ENCODE assay signal across 24 cellular contexts in the genomic region with DNA sequence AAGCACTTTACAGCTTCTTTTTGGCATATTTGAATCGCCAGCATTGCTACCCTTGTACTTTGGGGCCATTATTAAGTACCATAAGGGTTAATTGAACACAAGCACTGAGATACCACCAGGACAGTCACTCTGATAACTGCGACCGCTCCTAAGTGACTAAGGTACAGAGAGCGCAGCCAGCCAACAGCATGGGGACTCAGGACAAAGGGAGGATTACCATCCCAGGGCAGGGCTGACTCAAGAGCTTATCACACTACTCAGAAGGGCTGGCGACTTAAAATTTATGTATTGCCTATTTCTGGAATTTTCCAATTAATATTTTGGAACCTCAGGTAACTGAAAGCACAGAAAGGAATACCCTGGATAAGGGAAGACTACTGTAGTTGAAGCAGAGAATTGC. TPM values are rescaled to one million over a fixed set of nuclear protein-coding genes. Genes with fewer than 3 reads are reported as not detected.
DNase-seq lines count a peak whose midpoint lies in the region; ATAC-seq, FAIRE-seq and TF ChIP-seq lines count a peak whose summit lies in the region.
"Had no signal": no experiment of that assay in that cellular context is flagged by ENCODE, and none has a peak within 500 bp of the region (broad histone marks: within the 10 kb centered on the region; RNA-seq: fewer than 3 reads in every experiment).

No MANE protein-coding gene starts in this region.

- H3K27ac ChIP-seq in AG04450 (ENCODE audit: low read depth, low read length) = no peak overlapping the region
- H3K27ac ChIP-seq in aorta (ENCODE audit: low read depth in 1 of 2, low read length in 2 of 2) = no peak overlapping the region
- H3K27ac ChIP-seq in kidney (ENCODE audit: low read depth in 2 of 2, low read length in 2 of 2) = no peak overlapping the region
- H3K27ac ChIP-seq: tibial nerve had no signal

- H3K27me3 Mint-ChIP-seq in nephron progenitor cell (ENCODE audit: low read depth, poor library complexity) = peaks cover 42% of the 10 kb centered on the region

- 42% methylated on average over 5 of the region's 5 CpGs for WGBS in aorta, 2 donors

- peaks cover 13% of the 10 kb centered on the region for H3K4me1 Mint-ChIP-seq in nephron progenitor cell
- H3K4me1 Mint-ChIP-seq: activated naive CD4-positive, alpha-beta T cell treated with anti-CD3 and anti-CD28 coated beads, Interleukin-2, amount 10 ng/mL, durations not matched to agents 7 days and 5 days; neural crest cell; stimulated activated effector memory CD8-positive, alpha-beta T cell treated with anti-CD3 and anti-CD28 coated beads, Interleukin-12 subunit alpha, Interleukin-12 subunit beta, amount 100 ng/mL, for 72 hours had no signal

- H3K4me3 ChIP-seq in AG04450 (ENCODE audit: low read depth, low read length) = no peak overlapping the region
- peak overlapping the region; percentile 64 for H3K4me3 ChIP-seq in adipocyte (ENCODE audit: low read length)
- H3K4me3 ChIP-seq in aorta (ENCODE audit: low read length in 2 of 2) = no peak overlapping the region
- no peak overlapping the region for H3K4me3 ChIP-seq in kidney (ENCODE audit: low read length in 2 of 2)

- DNase-seq in AG04450 (ENCODE audit: low read depth, low spot score) (no peak), HuH-7.5 (ENCODE audit: low spot score) (peak; percentile 19), adipocyte (ENCODE audit: low read depth) (no peak), nephron progenitor cell (no peak), activated gamma-delta T cell treated with Interleukin-2 at 50 U/mL for 16 hours (no peak), MV-4-11 (lab: John Stamatoyannopoulos, UW) (no peak), aorta (no peak), kidney (no peak)
- DNase-seq: activated CD8-positive, alpha-beta T cell treated with anti-CD3 and anti-CD28 coated beads for 36 hours; activated naive CD4-positive, alpha-beta T cell treated with anti-CD3 and anti-CD28 coated beads, Interleukin-2, amount 10 ng/mL, durations not matched to agents 7 days and 5 days; activated T-cell treated with anti-CD3 and anti-CD28 coated beads, Interleukin-2, amount 50 U/mL, for 24 hours; EL; foreskin melanocyte; left cardiac atrium; midbrain; NCI-H1436 treated with DMSO at 0.1 percent for 48 hours; stimulated activated CD4-positive, alpha-beta T cell treated with anti-CD3 and anti-CD28 coated beads, Interleukin-15, amount 100 ng/mL, for 24 hours had no signal

- no peaks in the 10 kb centered on the region for H3K36me3 ChIP-seq in adipocyte (ENCODE audit: control insufficient read depth, insufficient read depth, low read length, severe bottlenecking)
- H3K36me3 ChIP-seq in aorta (ENCODE audit: control insufficient read depth in 1 of 2, insufficient read depth in 2 of 2, low read length in 1 of 2) = no peaks in the 10 kb centered on the region
- no peaks in the 10 kb centered on the region for H3K36me3 ChIP-seq in kidney (ENCODE audit: control insufficient read depth in 1 of 2, insufficient read depth in 2 of 2, low read length in 2 of 2)
- H3K36me3 ChIP-seq: tibial nerve had no signal

- no peak overlapping the region for H3K27ac Mint-ChIP-seq in nephron progenitor cell
- H3K27ac Mint-ChIP-seq: activated CD8-positive, alpha-beta T cell treated with anti-CD3 and anti-CD28 coated beads for 36 hours; activated naive CD4-positive, alpha-beta T cell treated with anti-CD3 and anti-CD28 coated beads, Interleukin-2, amount 10 ng/mL, durations not matched to agents 7 days and 5 days; activated T-cell treated with anti-CD3 and anti-CD28 coated beads, Interleukin-2, amount 50 U/mL, for 24 hours; stimulated activated effector memory CD8-positive, alpha-beta T cell treated with anti-CD3 and anti-CD28 coated beads, Interleukin-12 subunit alpha, Interleukin-12 subunit beta, amount 100 ng/mL, for 72 hours; WTC11 had no signal

- FAIRE-seq in kidney (lab: Jason Lieb, UNC) = no peak
- FAIRE-seq: colon, GM19239 had no signal

- intact Hi-C loops in aorta (cut with DNase I) = no loop called here
- intact Hi-C loops in kidney (cut with DNase I) = no loop called here

- H3K9ac ChIP-seq in adipocyte (ENCODE audit: low read length) = peak overlapping the region; percentile 31
- H3K9ac ChIP-seq in kidney (ENCODE audit: low read length in 2 of 2) = no peak overlapping the region

- peaks cover 4% of the 10 kb centered on the region for H3K4me1 ChIP-seq in adipocyte (ENCODE audit: control insufficient read depth, insufficient read depth, low read length)
- no peaks in the 10 kb centered on the region for H3K4me1 ChIP-seq in aorta (ENCODE audit: control insufficient read depth in 1 of 2, insufficient read depth in 2 of 2, low read length in 2 of 2)
- no peaks in the 10 kb centered on the region for H3K4me1 ChIP-seq in kidney (ENCODE audit: control insufficient read depth in 1 of 2, insufficient read depth in 1 of 2, low read depth in 1 of 2, low read length in 2 of 2)
- H3K4me1 ChIP-seq: tibial nerve had no signal

- no peaks in the 10 kb centered on the region for H3K9me3 ChIP-seq in AG04450 (ENCODE audit: control insufficient read depth, insufficient read depth, low read length)
- no peaks in the 10 kb centered on the region for H3K9me3 ChIP-seq in adipocyte (ENCODE audit: control insufficient read depth, low read length)
- no peaks in the 10 kb centered on the region for H3K9me3 ChIP-seq in aorta (ENCODE audit: control insufficient read depth, low read length)
- H3K9me3 ChIP-seq in kidney (ENCODE audit: control insufficient read depth in 1 of 2, low read length in 2 of 2) = no peaks in the 10 kb centered on the region
- H3K9me3 ChIP-seq: tibial nerve had no signal

- 0 out of 2 replicates have a peak, but pooled peaks have one; percentile 0 for TF ChIP-seq CTCF in AG04450 (IDR thresholded peaks at IDR 0.05; ENCODE audit: low read depth, low read length)
- TF ChIP-seq CTCF in nephron progenitor cell (IDR thresholded peaks at IDR 0.05) = no peak
- TF ChIP-seq CTCF in kidney (IDR thresholded peaks at IDR 0.05; ENCODE audit: borderline replicate concordance, extremely low read depth, insufficient read depth) = no peak

- H3K9me3 Mint-ChIP-seq in nephron progenitor cell = peaks cover 5% of the 10 kb centered on the region
- H3K9me3 Mint-ChIP-seq: activated CD8-positive, alpha-beta T cell treated with anti-CD3 and anti-CD28 coated beads for 36 hours; activated naive CD4-positive, alpha-beta T cell treated with anti-CD3 and anti-CD28 coated beads, Interleukin-2, amount 10 ng/mL, durations not matched to agents 7 days and 5 days; activated T-cell treated with anti-CD3 and anti-CD28 coated beads, Interleukin-2, amount 50 U/mL, for 24 hours; stimulated activated effector memory CD8-positive, alpha-beta T cell treated with anti-CD3 and anti-CD28 coated beads, Interleukin-12 subunit alpha, Interleukin-12 subunit beta, amount 100 ng/mL, for 72 hours had no signal

- H3K27me3 ChIP-seq in AG04450 (ENCODE audit: control insufficient read depth, insufficient read depth, low read length) (peaks cover 2% of the 10 kb centered on the region), adipocyte (replicated peaks; ENCODE audit: control insufficient read depth, insufficient read depth, low read length) (peaks cover 22% of the 10 kb centered on the region), aorta (ENCODE audit: control insufficient read depth in 1 of 2, insufficient read depth in 2 of 2, low read length in 1 of 2) (peaks cover 0 to 4% of the 10 kb centered on the region in 2 donors)
- H3K27me3 ChIP-seq: tibial nerve had no signal

- no peak for ATAC-seq in aorta (ENCODE audit: low FRiP score)
- ATAC-seq: activated CD8-positive, alpha-beta T cell treated with anti-CD3 and anti-CD28 coated beads for 36 hours; left cardiac atrium; stimulated activated effector memory CD8-positive, alpha-beta T cell treated with anti-CD3 and anti-CD28 coated beads, Interleukin-12 subunit alpha, Interleukin-12 subunit beta, amount 100 ng/mL, for 72 hours had no signal

- H3K36me3 Mint-ChIP-seq in nephron progenitor cell (ENCODE audit: low read depth) = no peaks in the 10 kb centered on the region
- H3K36me3 Mint-ChIP-seq: activated naive CD4-positive, alpha-beta T cell treated with anti-CD3 and anti-CD28 coated beads, Interleukin-2, amount 10 ng/mL, durations not matched to agents 7 days and 5 days; stimulated activated effector memory CD8-positive, alpha-beta T cell treated with anti-CD3 and anti-CD28 coated beads, Interleukin-12 subunit alpha, Interleukin-12 subunit beta, amount 100 ng/mL, for 72 hours; WTC11 had no signal

- CTCF ChIA-PET in AG04450 (lab: Charles Lee) = interaction anchor here (0.7 to 2.6 kb wide), 3 partner anchors 11 to 98 kb away, joined by 3 to 15 read pairs (median 3); a partner anchor contains a TSS

- POLR2A ChIA-PET in AG04450 (lab: Yijun Ruan, JAX) = no interaction called here

- peak overlapping the region; percentile 35 for H3K4me3 Mint-ChIP-seq in nephron progenitor cell
- H3K4me3 Mint-ChIP-seq: activated CD8-positive, alpha-beta T cell treated with anti-CD3 and anti-CD28 coated beads for 36 hours; activated naive CD4-positive, alpha-beta T cell treated with anti-CD3 and anti-CD28 coated beads, Interleukin-2, amount 10 ng/mL, durations not matched to agents 7 days and 5 days; activated T-cell treated with anti-CD3 and anti-CD28 coated beads, Interleukin-2, amount 50 U/mL, for 24 hours; neural crest cell; stimulated activated effector memory CD8-positive, alpha-beta T cell treated with anti-CD3 and anti-CD28 coated beads, Interleukin-12 subunit alpha, Interleukin-12 subunit beta, amount 100 ng/mL, for 72 hours; WTC11 had no signal

RNA-seq across cellular contexts. Expression of a gene that starts 0.5 kb away (rescaled TPM):
- not detected in 2 replicates for polyA plus RNA-seq in AG04450 (2011; rRNA removed)
- not detected in 2 replicates for polyA minus RNA-seq in AG04450 (2011; rRNA and poly(A)+ RNA removed)
- total RNA-seq in aorta = not detected
- polyA plus RNA-seq in aorta = not detected
- total RNA-seq in kidney = not detected
- polyA plus RNA-seq in kidney (ENCODE audit: insufficient read depth, low read depth, low replicate concordance) = not detected
- total RNA-seq: activated CD8-positive, alpha-beta T cell treated with anti-CD3 and anti-CD28 coated beads for 36 hours; left cardiac atrium; neural crest cell; T-helper 1 cell treated with Interleukin-12 subunit alpha and Interleukin-12 subunit beta and Interleukin-4 antibody, amounts not matched to agents 30 ng/mL and 1 ng/mL, for 36 hours had no signal

RNA-seq across cellular contexts. Expression of a gene that starts 11.0 kb away (rescaled TPM):
- polyA plus RNA-seq in AG04450 (2011; rRNA removed) (1.6 and 2.3 TPM in 2 replicates), aorta (not detected), kidney (ENCODE audit: insufficient read depth, low read depth, low replicate concordance) (0.26 TPM)
- polyA minus RNA-seq in AG04450 (2011; rRNA and poly(A)+ RNA removed) = 2.3 and 5.0 TPM in 2 replicates
- total RNA-seq in aorta (under 1 TPM; 0.21 to 0.29 TPM), kidney (1.0 TPM)

RNA-seq across cellular contexts. Expression of a gene that starts 39.5 kb away (rescaled TPM):
- 0.24 TPM in 1 of 2 replicates, not detected in the other for polyA plus RNA-seq in AG04450 (2011; rRNA removed)
- polyA minus RNA-seq in AG04450 (2011; rRNA and poly(A)+ RNA removed) = 0.26 and 0.37 TPM in 2 replicates
- total RNA-seq in aorta = not detected
- not detected for polyA plus RNA-seq in aorta
- 1.7 TPM for total RNA-seq in kidney
- 4.0 TPM for polyA plus RNA-seq in kidney (ENCODE audit: insufficient read depth, low read depth, low replicate concordance)
- total RNA-seq: activated CD8-positive, alpha-beta T cell treated with anti-CD3 and anti-CD28 coated beads for 36 hours; left cardiac atrium; T-helper 1 cell treated with Interleukin-12 subunit alpha and Interleukin-12 subunit beta and Interleukin-4 antibody, amounts not matched to agents 30 ng/mL and 1 ng/mL, for 36 hours; tibial nerve had no signal
